In the genomic region with DNA sequence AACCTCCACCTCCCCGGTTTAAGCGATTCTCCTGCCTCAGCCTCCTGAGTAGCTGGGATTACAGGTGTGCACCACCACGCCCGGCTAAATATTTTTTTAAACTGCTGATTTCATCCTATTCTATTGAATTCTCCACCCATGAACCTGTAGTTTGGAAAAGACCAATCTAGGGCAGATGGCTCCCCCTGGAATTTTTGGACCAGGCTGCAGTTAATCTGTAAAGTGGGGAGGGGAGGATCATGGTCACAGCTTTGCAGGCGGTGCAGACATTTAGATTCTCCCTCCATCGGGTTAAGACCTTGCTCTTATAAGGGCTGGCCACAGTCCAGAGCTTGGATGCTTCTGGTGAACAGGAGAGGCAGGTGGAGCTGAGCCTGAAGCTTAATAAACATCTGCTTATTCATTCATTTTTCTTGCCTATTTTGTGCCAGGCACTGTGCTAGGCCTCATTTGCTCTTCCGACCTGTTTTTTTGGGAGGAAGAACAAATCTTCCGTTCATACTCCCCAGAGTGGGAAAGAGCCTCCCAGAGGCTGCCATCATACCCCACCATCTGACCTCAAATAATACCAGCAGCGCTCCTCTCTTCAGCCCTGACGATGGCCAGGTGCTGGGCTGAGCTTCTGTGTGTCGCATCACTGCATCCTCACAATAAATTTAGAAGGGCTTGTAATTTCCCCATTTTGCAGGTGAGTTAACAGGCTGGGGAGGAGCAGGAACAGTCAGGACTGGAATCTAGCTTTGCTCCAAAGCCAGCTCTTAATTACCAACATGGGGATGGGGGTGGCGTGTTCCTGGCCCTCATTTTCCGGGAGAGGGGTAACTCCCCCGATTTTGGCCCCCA, we compare ENCODE assay signal across 8 cellular contexts. TPM values are rescaled to one million over a fixed set of nuclear protein-coding genes. Genes with fewer than 3 reads are reported as not detected.
A peak's percentile ranks its signal among the peaks of the same experiment; 100 is the strongest.
DNase-seq lines count a peak whose midpoint lies in the region; ATAC-seq and TF ChIP-seq lines count a peak whose summit lies in the region.

No MANE protein-coding gene starts in this region.

- no peak for DNase-seq in mammary epithelial cell
- DNase-seq in naive B cell: peak; percentile 71
- DNase-seq in SIG-M5 (lab: John Stamatoyannopoulos, UW): no peak
- no peak for DNase-seq in HPDE6-E6E7 (ENCODE audit: extremely low spot score)
- DNase-seq in head of caudate nucleus: no peak

- peaks cover 50 to 74% (median 61%) of the 10 kb centered on the region in 3 donors for H3K4me1 Mint-ChIP-seq in naive B cell

- peaks cover 37% of the 10 kb centered on the region for H3K79me2 ChIP-seq in mammary epithelial cell (ENCODE audit: insufficient read depth, low read length)

- 49% methylated on average over 14 of the region's 14 CpGs for WGBS in mammary epithelial cell (ENCODE audit: low coverage, missing lambda C conversion rate)

- H3K9me3 Mint-ChIP-seq in naive B cell: no peaks in the 10 kb centered on the region

- H3K36me3 ChIP-seq in HUES48 (ENCODE audit: control insufficient read depth, insufficient read depth, low read length) (peaks cover 22% of the 10 kb centered on the region), mammary epithelial cell (ENCODE audit: insufficient read depth, low read length) (peaks cover 4% of the 10 kb centered on the region)

- H3K4me1 ChIP-seq in HUES48 (ENCODE audit: control insufficient read depth, insufficient read depth, low read length) (peaks cover 13% of the 10 kb centered on the region), mammary epithelial cell (ENCODE audit: insufficient read depth, low read length) (peaks cover 43% of the 10 kb centered on the region)

- H3K4me3 Mint-ChIP-seq in naive B cell: peak overlapping the region; percentile 91 to 98 (median 97)

- CTCF ChIA-PET in mammary epithelial cell (lab: Charles Lee; ENCODE audit: low non-redundant PET): no interaction called here

- in situ Hi-C loops in mammary epithelial cell (cut with MboI; ENCODE audit: low sequenced_read_pairs in 2 of 2): loop anchor here in 1 of 2 donors (25.0 kb wide), 1 partner anchor 510 kb away; a partner anchor contains a TSS

- peak; percentile 63 to 67 for ATAC-seq in naive B cell (ENCODE audit: low read depth in 2 of 2)
- ATAC-seq in HG03039 (IDR thresholded peaks at IDR 0.05; ENCODE audit: unreplicated experiment): no peak

- peak overlapping the region; percentile 85 to 98 (median 92) for H3K27ac Mint-ChIP-seq in naive B cell

- intact Hi-C loops in mammary epithelial cell (cut with micrococcal nuclease): no loop called here
- intact Hi-C loops in head of caudate nucleus (cut with DNase I): no loop called here

- TF ChIP-seq CTCF in C4-2B (conservative IDR thresholded peaks at IDR 0.05) (no peak), mammary epithelial cell (conservative IDR thresholded peaks at IDR 0.05 in 1 of 2, IDR thresholded peaks at IDR 0.05 in 1 of 2; ENCODE audit: extremely low read depth in 1 of 2, insufficient read depth in 1 of 2, low read depth in 1 of 2, low read length in 2 of 2) (no peak)

- no TSS peak for BruUV-seq in mammary epithelial cell (replicated peaks; lab: Mats Ljungman, UMichigan)

- H3K9me3 ChIP-seq in HUES48 (ENCODE audit: control insufficient read depth, insufficient read depth, low read length): no peaks in the 10 kb centered on the region
- H3K9me3 ChIP-seq in mammary epithelial cell (replicated peaks; ENCODE audit: insufficient read depth, low read length): no peaks in the 10 kb centered on the region

- H3K4me3 ChIP-seq in HUES48 (ENCODE audit: low read depth, low read length): peak overlapping the region; percentile 95
- H3K4me3 ChIP-seq in mammary epithelial cell (replicated peaks in 1 of 3; ENCODE audit: insufficient read depth in 1 of 3, low read depth in 2 of 3, low read length in 3 of 3): peak overlapping the region; percentile 26 to 80 (median 54)

- H2AFZ ChIP-seq in mammary epithelial cell (ENCODE audit: low read depth, low read length): peak overlapping the region; percentile 80

- H3K27me3 ChIP-seq in HUES48 (ENCODE audit: control insufficient read depth, insufficient read depth, low read length) (no peaks in the 10 kb centered on the region), mammary epithelial cell (ENCODE audit: insufficient read depth, low read length) (no peaks in the 10 kb centered on the region)

- no peaks in the 10 kb centered on the region for H4K20me1 ChIP-seq in mammary epithelial cell (ENCODE audit: insufficient read depth, low read length)

- H3K27ac ChIP-seq in C4-2B (peak overlapping the region; percentile 91), HUES48 (ENCODE audit: low read depth, low read length) (peak overlapping the region; percentile 70), mammary epithelial cell (ENCODE audit: insufficient read depth, low read depth, low read length) (no peak overlapping the region)

- dilution Hi-C loops in mammary epithelial cell (cut with HindIII; ENCODE audit: low sequenced_read_pairs): loop anchor here (10.0 kb wide), 1 partner anchor 492 kb away; a partner anchor contains a TSS

- H3K4me2 ChIP-seq in mammary epithelial cell (ENCODE audit: insufficient read depth, low read depth, low read length): peak overlapping the region; percentile 85

- H3K9ac ChIP-seq in HUES48 (ENCODE audit: low read depth, low read length) (peak overlapping the region; percentile 34; the same call in 1 of the 2 replicates), mammary epithelial cell (ENCODE audit: insufficient read depth, low read length) (no peak overlapping the region)

- peaks cover 0 to 5% of the 10 kb centered on the region in 2 donors for H3K36me3 Mint-ChIP-seq in naive B cell

- H3K27me3 Mint-ChIP-seq in naive B cell: no peaks in the 10 kb centered on the region

RNA-seq across cellular contexts. Expression of a gene that starts 0.9 kb away (rescaled TPM):
- total RNA-seq in mammary epithelial cell: 1 to 10 TPM; 5.5 to 7.0 TPM
- 2.0 TPM for polyA plus RNA-seq in mammary epithelial cell
- 0.31 TPM for polyA minus RNA-seq in mammary epithelial cell
- 10 to 100 TPM in 3 of 6 donors, 1 to 10 TPM in 3; 8.1 to 13.0 (median 9.7) TPM for polyA plus RNA-seq in naive B cell (ENCODE audit: low read depth in 6 of 6)

RNA-seq across cellular contexts. Expression of a gene that starts 3.7 kb away (rescaled TPM):
- total RNA-seq in mammary epithelial cell: 10 to 100 TPM; 19.8 to 30.4 TPM
- 18.4 TPM for polyA plus RNA-seq in mammary epithelial cell
- polyA minus RNA-seq in mammary epithelial cell: 13.3 TPM
- polyA plus RNA-seq in naive B cell (ENCODE audit: low read depth in 6 of 6): 10 to 100 TPM; 60.7 to 82.8 (median 65.4) TPM

RNA-seq across cellular contexts. Expression of a gene that starts 6.3 kb away (rescaled TPM):
- 10 to 100 TPM in 1 of 2 donors, 1 to 10 TPM in 1; 7.5 to 30.1 TPM for total RNA-seq in mammary epithelial cell
- 6.7 TPM for polyA plus RNA-seq in mammary epithelial cell
- 42.1 TPM for polyA minus RNA-seq in mammary epithelial cell
- polyA plus RNA-seq in naive B cell (ENCODE audit: low read depth in 6 of 6): 10 to 100 TPM; 28.4 to 54.2 (median 31.5) TPM

RNA-seq across cellular contexts. Expression of a gene that starts 7.7 kb away (rescaled TPM):
- total RNA-seq in mammary epithelial cell: 100 to 1,000 TPM in 1 of 2 donors, 10 to 100 TPM in 1; 71.3 to 219 TPM
- polyA plus RNA-seq in mammary epithelial cell: 92.2 TPM
- polyA minus RNA-seq in mammary epithelial cell: 122 TPM
- 10 to 100 TPM in 3 of 6 donors, 1 to 10 TPM in 3; 3.2 to 13.7 (median 9.3) TPM for polyA plus RNA-seq in naive B cell (ENCODE audit: low read depth in 6 of 6)

RNA-seq across cellular contexts. Expression of a gene that starts 22.7 kb away (rescaled TPM):
- 1 to 10 TPM; 4.2 to 6.1 TPM for total RNA-seq in mammary epithelial cell
- polyA plus RNA-seq in mammary epithelial cell: 2.7 TPM
- polyA minus RNA-seq in mammary epithelial cell: 6.7 TPM
- 1 to 10 TPM in 4 of 6 donors, under 1 TPM in 1, not detected in 1; 0.95 to 3.5 (median 2.7) TPM for polyA plus RNA-seq in naive B cell (ENCODE audit: low read depth in 6 of 6)
